ENCODE assay signal across 13 cellular contexts in the genomic region with DNA sequence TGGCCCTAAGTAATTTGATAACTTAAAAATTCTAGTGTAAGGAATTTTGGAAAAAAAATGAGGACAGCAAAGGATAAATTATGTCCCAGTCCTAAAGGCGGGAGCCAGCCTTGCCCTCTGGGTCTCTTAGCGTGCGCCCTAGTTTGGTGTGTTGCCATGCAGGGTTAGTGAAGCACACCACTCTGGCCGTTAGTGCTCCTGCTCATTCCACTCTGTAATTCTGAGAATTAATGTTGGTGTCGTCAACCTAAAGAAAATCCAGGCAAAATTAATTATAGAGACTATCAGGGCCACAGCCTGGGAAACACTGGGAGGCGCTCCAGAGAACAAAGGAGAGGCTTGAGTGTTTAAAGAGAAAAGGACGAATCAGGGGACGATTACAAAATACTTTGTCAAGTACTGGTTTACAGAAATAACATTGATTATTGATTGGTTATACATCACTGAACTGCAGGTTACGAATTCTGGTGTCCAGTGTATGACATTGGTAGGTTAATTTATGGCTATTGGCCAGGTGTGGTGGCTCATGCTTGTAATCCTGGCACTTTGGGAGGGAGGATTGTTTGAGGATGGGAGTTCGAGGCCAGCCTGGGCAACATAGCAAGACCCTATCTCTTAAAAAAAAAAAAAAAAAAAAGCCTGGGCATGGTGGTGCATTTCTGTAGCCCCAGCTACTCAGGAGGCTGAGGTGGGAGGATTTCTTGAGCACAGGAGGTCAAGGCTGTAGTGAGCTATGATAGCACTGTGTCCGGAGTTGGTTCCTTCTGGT. TPM values are rescaled to one million over a fixed set of nuclear protein-coding genes. Genes with fewer than 3 reads are reported as not detected.
A peak's percentile ranks its signal among the peaks of the same experiment; 100 is the strongest.
DNase-seq lines count a peak whose midpoint lies in the region; ATAC-seq, FAIRE-seq and TF ChIP-seq lines count a peak whose summit lies in the region.
"Had no signal": no experiment of that assay in that cellular context is flagged by ENCODE, and none has a peak within 500 bp of the region (broad histone marks: within the 10 kb centered on the region; RNA-seq: fewer than 3 reads in every experiment).

No MANE protein-coding gene starts in this region.

- TF ChIP-seq POLR2A in gastroesophageal sphincter (IDR thresholded peaks at IDR 0.05) = no peak
- TF ChIP-seq POLR2A in GM12892 (IDR thresholded peaks at IDR 0.05; ENCODE audit: low read depth, low read length) = no peak

- no peak for TF ChIP-seq CTCF in gastroesophageal sphincter (IDR thresholded peaks at IDR 0.05)

- no peak for DNase-seq in activated naive CD4-positive, alpha-beta T cell treated with anti-CD3 and anti-CD28 coated beads, Interleukin-2, amount 10 ng/mL, durations not matched to agents 7 days and 5 days
- no peak for DNase-seq in activated naive CD4-positive, alpha-beta T cell treated with anti-CD3 and anti-CD28 coated beads, Interleukin-2, amount 50 U/mL, for 16 hours
- no peak for DNase-seq in activated CD4-positive, alpha-beta memory T cell treated with anti-CD3 and anti-CD28 coated beads for 36 hours
- DNase-seq in stimulated activated naive CD8-positive, alpha-beta T cell treated with anti-CD3 and anti-CD28 coated beads, Interleukin-15, amount 100 ng/mL, for 72 hours = no peak
- DNase-seq in GM12892 (ENCODE audit: insufficient read length) (no peak), germinal center (ENCODE audit: low spot score) (no peak)
- DNase-seq: caudate nucleus, H7, NCI-H1048, NCI-H526 had no signal

- no peak overlapping the region for H3K4me3 ChIP-seq in gastroesophageal sphincter

- H3K9me3 Mint-ChIP-seq in activated naive CD4-positive, alpha-beta T cell treated with anti-CD3 and anti-CD28 coated beads, Interleukin-2, amount 10 ng/mL, durations not matched to agents 7 days and 5 days = no peaks in the 10 kb centered on the region
- H3K9me3 Mint-ChIP-seq in activated CD4-positive, alpha-beta memory T cell treated with anti-CD3 and anti-CD28 coated beads for 36 hours = no peaks in the 10 kb centered on the region
- H3K9me3 Mint-ChIP-seq in stimulated activated naive CD8-positive, alpha-beta T cell treated with anti-CD3 and anti-CD28 coated beads, Interleukin-15, amount 100 ng/mL, for 72 hours = no peaks in the 10 kb centered on the region

- peaks cover 36% of the 10 kb centered on the region for H3K36me3 Mint-ChIP-seq in activated naive CD4-positive, alpha-beta T cell treated with anti-CD3 and anti-CD28 coated beads, Interleukin-2, amount 10 ng/mL, durations not matched to agents 7 days and 5 days
- H3K36me3 Mint-ChIP-seq in activated CD4-positive, alpha-beta memory T cell treated with anti-CD3 and anti-CD28 coated beads for 36 hours = no peaks in the 10 kb centered on the region

- WGBS in gastroesophageal sphincter (ENCODE audit: low coverage in 1 of 2), 2 donors = 77 to 78% methylated on average over 10 to 11 of the region's 11 CpGs

- H3K36me3 ChIP-seq in gastroesophageal sphincter = no peaks in the 10 kb centered on the region

- peak overlapping the region; percentile 7 for H3K27ac Mint-ChIP-seq in activated naive CD4-positive, alpha-beta T cell treated with anti-CD3 and anti-CD28 coated beads, Interleukin-2, amount 10 ng/mL, durations not matched to agents 7 days and 5 days
- H3K27ac Mint-ChIP-seq in activated CD4-positive, alpha-beta memory T cell treated with anti-CD3 and anti-CD28 coated beads for 36 hours = no peak overlapping the region
- peak overlapping the region in 1 of 2 donors; percentile 50 for H3K27ac Mint-ChIP-seq in stimulated activated naive CD8-positive, alpha-beta T cell treated with anti-CD3 and anti-CD28 coated beads, Interleukin-15, amount 100 ng/mL, for 72 hours

- peak overlapping the region; percentile 80 for H3K4me3 Mint-ChIP-seq in activated naive CD4-positive, alpha-beta T cell treated with anti-CD3 and anti-CD28 coated beads, Interleukin-2, amount 10 ng/mL, durations not matched to agents 7 days and 5 days
- peak overlapping the region; percentile 8 for H3K4me3 Mint-ChIP-seq in activated CD4-positive, alpha-beta memory T cell treated with anti-CD3 and anti-CD28 coated beads for 36 hours
- peak overlapping the region; percentile 17 to 22 for H3K4me3 Mint-ChIP-seq in stimulated activated naive CD8-positive, alpha-beta T cell treated with anti-CD3 and anti-CD28 coated beads, Interleukin-15, amount 100 ng/mL, for 72 hours

- peak overlapping the region; percentile 90 to 92 (median 91) for H3K27ac ChIP-seq in gastroesophageal sphincter

- CTCF ChIA-PET in activated naive CD4-positive, alpha-beta T cell treated with anti-CD3 and anti-CD28 coated beads, Interleukin-2, amount 10 ng/mL, durations not matched to agents 7 days and 5 days (lab: Charles Lee) = interaction anchor here (1.3 kb wide), 1 partner anchor 36 kb away, joined by 3 read pairs; no protein-coding TSS in a partner anchor
- CTCF ChIA-PET in activated CD4-positive, alpha-beta memory T cell treated with anti-CD3 and anti-CD28 coated beads for 36 hours (lab: Charles Lee) = interaction anchor here (0.7 kb wide), 1 partner anchor 115 kb away, joined by 3 read pairs; no protein-coding TSS in a partner anchor

- FAIRE-seq in GM12892 (lab: Jason Lieb, UNC) = no peak
- FAIRE-seq: islet of Langerhans had no signal

- no peaks in the 10 kb centered on the region for H3K9me3 ChIP-seq in gastroesophageal sphincter

- peaks cover 0 to 64% (median 12%) of the 10 kb centered on the region in 3 donors for H3K4me1 ChIP-seq in gastroesophageal sphincter

- POLR2A ChIA-PET in activated CD4-positive, alpha-beta memory T cell treated with anti-CD3 and anti-CD28 coated beads for 36 hours (lab: Charles Lee) = interaction anchor here (0.5 to 1.6 kb wide), 5 partner anchors 9 to 154 kb away, joined by 3 to 6 read pairs (median 5); a partner anchor contains a TSS

- ATAC-seq in gastroesophageal sphincter = no peak
- no peak for ATAC-seq in stimulated activated naive CD8-positive, alpha-beta T cell treated with anti-CD3 and anti-CD28 coated beads, Interleukin-15, amount 100 ng/mL, for 72 hours
- ATAC-seq in esophagus mucosa = no peak

- H3K27me3 ChIP-seq in gastroesophageal sphincter = no peaks in the 10 kb centered on the region

- TF ChIP-seq EP300 in gastroesophageal sphincter (IDR thresholded peaks at IDR 0.05) = no peak

- no peaks in the 10 kb centered on the region for H3K27me3 Mint-ChIP-seq in activated naive CD4-positive, alpha-beta T cell treated with anti-CD3 and anti-CD28 coated beads, Interleukin-2, amount 10 ng/mL, durations not matched to agents 7 days and 5 days
- H3K27me3 Mint-ChIP-seq in activated CD4-positive, alpha-beta memory T cell treated with anti-CD3 and anti-CD28 coated beads for 36 hours = no peaks in the 10 kb centered on the region
- no peaks in the 10 kb centered on the region for H3K27me3 Mint-ChIP-seq in stimulated activated naive CD8-positive, alpha-beta T cell treated with anti-CD3 and anti-CD28 coated beads, Interleukin-15, amount 100 ng/mL, for 72 hours

- H3K4me1 Mint-ChIP-seq in activated naive CD4-positive, alpha-beta T cell treated with anti-CD3 and anti-CD28 coated beads, Interleukin-2, amount 10 ng/mL, durations not matched to agents 7 days and 5 days = peaks cover 73% of the 10 kb centered on the region
- H3K4me1 Mint-ChIP-seq in activated CD4-positive, alpha-beta memory T cell treated with anti-CD3 and anti-CD28 coated beads for 36 hours (ENCODE audit: low read depth) = peaks cover 40% of the 10 kb centered on the region
- peaks cover 78% of the 10 kb centered on the region for H3K4me1 Mint-ChIP-seq in stimulated activated naive CD8-positive, alpha-beta T cell treated with anti-CD3 and anti-CD28 coated beads, Interleukin-15, amount 100 ng/mL, for 72 hours

- intact Hi-C loops in activated CD4-positive, alpha-beta memory T cell treated with anti-CD3 and anti-CD28 coated beads for 36 hours (cut with micrococcal nuclease) = loop anchor here (2.0 to 10.0 kb wide), 3 partner anchors 15 to 335 kb away; no protein-coding TSS in a partner anchor

RNA-seq across cellular contexts. Expression of a gene that starts 5.8 kb away (rescaled TPM):
- 10 to 100 TPM in 1 of 2 experiments, 1 to 10 TPM in 1; 9.2 to 10.2 TPM for total RNA-seq in activated CD4-positive, alpha-beta memory T cell treated with anti-CD3 and anti-CD28 coated beads for 36 hours
- total RNA-seq in gastroesophageal sphincter (10 to 100 TPM; 11.6 to 36.9 (median 23.4) TPM), esophagus mucosa (6.6 TPM)
- 14.6 TPM for polyA plus RNA-seq in GM12892 (2012; ENCODE audit: missing spikeins)

RNA-seq across cellular contexts. Expression of a gene that starts 32.8 kb away (rescaled TPM):
- 10 to 100 TPM; 62.4 to 64.2 TPM for total RNA-seq in activated CD4-positive, alpha-beta memory T cell treated with anti-CD3 and anti-CD28 coated beads for 36 hours
- 100 to 1,000 TPM; 209 to 286 (median 230) TPM for total RNA-seq in gastroesophageal sphincter
- polyA plus RNA-seq in GM12892 (2012; ENCODE audit: missing spikeins) = 22.7 TPM
- total RNA-seq in esophagus mucosa = 41.4 TPM

Comparison
In these comparisons a context has a peak if more than half of its experiments do, and no peak if none do; other contexts are left out.
1. H3K4me3 Mint-ChIP-seq: peak in every context shown above with its lines; median percentile 80 in activated naive CD4-positive, alpha-beta T cell treated with anti-CD3 and anti-CD28 coated beads, Interleukin-2, amount 10 ng/mL, durations not matched to agents 7 days and 5 days; 20 in stimulated activated naive CD8-positive, alpha-beta T cell treated with anti-CD3 and anti-CD28 coated beads, Interleukin-15, amount 100 ng/mL, for 72 hours; 8 in activated CD4-positive, alpha-beta memory T cell treated with anti-CD3 and anti-CD28 coated beads for 36 hours.